In genomic region chr11:5809122-5809519, GRCh38 we compare ENCODE assay signal across 8 cellular contexts. TPM values are rescaled to one million over a fixed set of nuclear protein-coding genes. Genes with fewer than 3 reads are reported as not detected.
A peak's percentile ranks its signal among the peaks of the same experiment; 100 is the strongest.
DNase-seq lines count a peak whose midpoint lies in the region; ATAC-seq and TF ChIP-seq lines count a peak whose summit lies in the region.

No MANE protein-coding gene starts in this region.

- peak overlapping the region; percentile 87 for H3K4me3 Mint-ChIP-seq in activated B cell treated with CpG ODN at 0.5 μM for 24 hours

- POLR2A ChIA-PET in activated B cell treated with CpG ODN at 0.5 μM for 24 hours (lab: Charles Lee) = interaction anchor here (0.6 to 0.9 kb wide), 2 partner anchors 119 to 333 kb away, joined by 3 read pairs; no protein-coding TSS in a partner anchor

- no peaks in the 10 kb centered on the region for H3K9me3 ChIP-seq in iPS-18c (ENCODE audit: control insufficient read depth, insufficient read depth, low read length)
- peaks cover 3% of the 10 kb centered on the region for H3K9me3 ChIP-seq in suprapubic skin

- TF ChIP-seq EP300 in suprapubic skin (IDR thresholded peaks at IDR 0.05) = no peak

- no peaks in the 10 kb centered on the region for H3K36me3 Mint-ChIP-seq in activated B cell treated with CpG ODN at 0.5 μM for 24 hours (ENCODE audit: low read depth)

- no peaks in the 10 kb centered on the region for H3K36me3 ChIP-seq in suprapubic skin

- peaks cover 11% of the 10 kb centered on the region for H3K4me1 ChIP-seq in suprapubic skin

- DNase-seq in activated B cell treated with CpG ODN at 0.5 μM for 24 hours (no peak), suprapubic skin (ENCODE audit: low spot score in 2 of 2) (no peak), NCI-H2196 (lab: John Stamatoyannopoulos, UW; ENCODE audit: unreplicated experiment) (no peak), DMS 273 treated with DMSO at 0.1 percent for 48 hours (lab: John Stamatoyannopoulos, UW) (no peak)
- no peak for DNase-seq in activated effector memory CD4-positive, alpha-beta T cell treated with Interleukin-2 at 50 U/mL for 16 hours

- peaks cover 12% of the 10 kb centered on the region for H3K27me3 Mint-ChIP-seq in activated B cell treated with CpG ODN at 0.5 μM for 24 hours

- CTCF ChIA-PET in activated B cell treated with CpG ODN at 0.5 μM for 24 hours (lab: Charles Lee) = interaction anchor here (0.7 to 2.8 kb wide), 7 partner anchors 96 to 684 kb away, joined by 3 to 18 read pairs (median 4); partner anchors contain the start of gene TRIM5

- H3K27ac ChIP-seq in suprapubic skin = no peak overlapping the region

- H3K27ac Mint-ChIP-seq in activated B cell treated with CpG ODN at 0.5 μM for 24 hours = no peak overlapping the region

- no peak for TF ChIP-seq POLR2A in suprapubic skin (IDR thresholded peaks at IDR 0.05)

- H3K9me3 Mint-ChIP-seq in activated B cell treated with CpG ODN at 0.5 μM for 24 hours = peaks cover 4% of the 10 kb centered on the region

- H3K4me3 ChIP-seq in iPS-18c (ENCODE audit: insufficient read depth, low read depth, low read length) (peak overlapping the region; percentile 64; the same call in 1 of the 2 replicates), suprapubic skin (peak overlapping the region; percentile 54)

- intact Hi-C loops in activated B cell treated with CpG ODN at 0.5 μM for 24 hours (cut with micrococcal nuclease) = loop anchor here (2.0 to 5.0 kb wide), 3 partner anchors 82 to 604 kb away; partner anchors contain the start of gene OR51M1

- 33% methylated on average over 5 of the region's 5 CpGs for WGBS in suprapubic skin

- no peak for TF ChIP-seq CTCF in activated B cell treated with CpG ODN at 0.5 μM for 24 hours (IDR thresholded peaks at IDR 0.05)
- TF ChIP-seq CTCF in suprapubic skin (IDR thresholded peaks at IDR 0.05) = no peak

- H3K27me3 ChIP-seq in suprapubic skin = no peaks in the 10 kb centered on the region

- ATAC-seq in GM18511 (IDR thresholded peaks at IDR 0.05; ENCODE audit: unreplicated experiment) (peak; percentile 42), HG02798 (IDR thresholded peaks at IDR 0.05; ENCODE audit: poor library complexity, unreplicated experiment) (peak; percentile 20), activated B cell treated with CpG ODN at 0.5 μM for 24 hours (ENCODE audit: low read depth) (no peak)

- H3K4me1 Mint-ChIP-seq in activated B cell treated with CpG ODN at 0.5 μM for 24 hours = peaks cover 11% of the 10 kb centered on the region

RNA-seq across cellular contexts. Expression of gene OR52N2, which starts 0.4 kb away (rescaled TPM):
- total RNA-seq in activated B cell treated with CpG ODN at 0.5 μM for 24 hours (not detected in 2 replicates), suprapubic skin (not detected)

RNA-seq across cellular contexts. Expression of gene OR52N1, which starts 18.1 kb away (rescaled TPM):
- total RNA-seq in activated B cell treated with CpG ODN at 0.5 μM for 24 hours (not detected in 2 replicates), suprapubic skin (not detected)

RNA-seq across cellular contexts. Expression of gene OR52N5, which starts 26.0 kb away (rescaled TPM):
- total RNA-seq in activated B cell treated with CpG ODN at 0.5 μM for 24 hours = not detected in 2 replicates
- total RNA-seq in suprapubic skin = not detected

RNA-seq across cellular contexts. Expression of gene OR52E6, which starts 32.6 kb away (rescaled TPM):
- total RNA-seq in activated B cell treated with CpG ODN at 0.5 μM for 24 hours (not detected in 2 replicates), suprapubic skin (not detected)

RNA-seq across cellular contexts. Expression of gene OR52E8, which starts 48.4 kb away (rescaled TPM):
- total RNA-seq in activated B cell treated with CpG ODN at 0.5 μM for 24 hours = not detected in 2 replicates
- total RNA-seq in suprapubic skin = not detected
